ENCODE assay signal across 22 cellular contexts in the genomic region with DNA sequence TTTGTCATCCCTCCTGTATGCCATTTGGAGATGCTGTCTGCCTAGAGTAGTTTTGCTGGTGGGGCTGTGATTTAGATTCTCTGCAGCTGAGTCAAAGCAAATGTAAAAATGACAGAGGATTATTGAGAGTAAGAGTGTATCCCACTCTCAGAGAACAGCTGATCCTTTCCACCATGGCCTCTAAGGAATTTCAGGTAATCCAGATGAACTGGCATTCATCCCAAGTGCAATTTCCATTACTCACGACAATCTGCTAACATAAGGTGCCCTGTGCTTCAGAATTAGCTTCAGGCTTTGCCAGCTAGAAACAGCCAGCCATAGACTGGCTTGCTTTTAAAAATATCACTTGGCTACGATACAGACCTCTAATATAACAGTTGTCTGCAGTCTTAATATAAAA. TPM values are rescaled to one million over a fixed set of nuclear protein-coding genes. Genes with fewer than 3 reads are reported as not detected.
DNase-seq lines count a peak whose midpoint lies in the region; ATAC-seq and TF ChIP-seq lines count a peak whose summit lies in the region.
"Had no signal": no experiment of that assay in that cellular context is flagged by ENCODE, and none has a peak within 500 bp of the region (broad histone marks: within the 10 kb centered on the region; RNA-seq: fewer than 3 reads in every experiment).

No MANE protein-coding gene starts in this region.

- 73 to 79% methylated on average over 2 of the region's 2 CpGs for WGBS in testis, 2 donors

- peaks cover 4% of the 10 kb centered on the region for H3K4me1 ChIP-seq in testis

- no peak overlapping the region for H3K27ac ChIP-seq in testis
- H3K27ac ChIP-seq: SK-N-MC had no signal

- TF ChIP-seq CTCF in retinal pigment epithelial cell (conservative IDR thresholded peaks at IDR 0.05; ENCODE audit: low read depth, low read length) (no peak), testis (IDR thresholded peaks at IDR 0.05) (no peak)

- no peaks in the 10 kb centered on the region for H3K9me3 ChIP-seq in testis

- intact Hi-C loops in testis (cut with DNase I; ENCODE audit: low total_unique reads): no loop called here

- DNase-seq in G401 (ENCODE audit: low spot score) (peak; percentile 61), NCI-H2171 (lab: John Stamatoyannopoulos, UW) (peak; percentile 40), cerebellar cortex (ENCODE audit: low spot score) (peak; percentile 48), retinal pigment epithelial cell (ENCODE audit: low read depth) (peak; percentile 22), COLO829 (ENCODE audit: low spot score) (no peak), testis (no peak)
- DNase-seq: ACHN; AML-193; Calu3; CD4-positive, CD25-positive, alpha-beta regulatory T cell; DND-41; GOT3; NCI-H1048; NCI-H1436 treated with DMSO at 0.1 percent for 48 hours; NCI-H2029 treated with DMSO at 0.1 percent for 48 hours; NCI-H226; NCI-H69; Right ventricle myocardium superior; T-cell had no signal

- in situ Hi-C loops in G401 (cut with HindIII; ENCODE audit: low sequenced_read_pairs): no loop called here

- H3K36me3 ChIP-seq in testis (ENCODE audit: low read depth, missing control alignments): no peaks in the 10 kb centered on the region

- H3K27me3 ChIP-seq in testis: no peaks in the 10 kb centered on the region

- H3K4me3 ChIP-seq in retinal pigment epithelial cell (ENCODE audit: low read length): no peak overlapping the region
- H3K4me3 ChIP-seq in testis: no peak overlapping the region
- H3K4me3 ChIP-seq: SK-N-MC had no signal

- no peak for ATAC-seq in HG02763 (IDR thresholded peaks at IDR 0.05; ENCODE audit: unreplicated experiment)
- ATAC-seq: T-cell had no signal

- TF ChIP-seq POLR2A in testis (IDR thresholded peaks at IDR 0.05): no peak

RNA-seq across cellular contexts. Expression of gene PABPC3, which starts 16.9 kb away (rescaled TPM):
- total RNA-seq in G401 (2014; rRNA removed; shearing (Covaris generic)): 0.12 and 0.24 TPM in 2 replicates
- total RNA-seq in testis: 10 to 100 TPM; 24.0 to 31.7 TPM
- 66.0 TPM for polyA plus RNA-seq in testis (ENCODE audit: insufficient read depth, low read depth, low replicate concordance)

RNA-seq across cellular contexts. Expression of gene AMER2, which starts 59.2 kb away (rescaled TPM):
- not detected in 2 replicates for total RNA-seq in G401 (2014; rRNA removed; shearing (Covaris generic))
- total RNA-seq in testis: 1 to 10 TPM; 1.5 to 2.9 TPM
- 2.3 TPM for polyA plus RNA-seq in testis (ENCODE audit: insufficient read depth, low read depth, low replicate concordance)
- total RNA-seq: Calu3; CD4-positive, CD25-positive, alpha-beta regulatory T cell; MCF 10A; Right ventricle myocardium superior had no signal
- polyA plus RNA-seq: CD4-positive, CD25-positive, alpha-beta regulatory T cell had no signal

Comparison
In these comparisons a context has a peak if more than half of its experiments do, and no peak if none do; other contexts are left out.
1. DNase-seq: peak in G401 (single experiment), NCI-H2171 (single experiment), cerebellar cortex (single experiment) and retinal pigment epithelial cell (single experiment); none in COLO829 (single experiment) and testis (single experiment).
2. RNA of gene PABPC3, which starts 16.9 kb away (total RNA-seq): 24.0 to 31.7 TPM in testis; 0.12 to 0.24 TPM in G401; every median in the first group is over 10 times any median in the second.